Comparison of ENCODE assay signal across 22 cellular contexts in the genomic region with DNA sequence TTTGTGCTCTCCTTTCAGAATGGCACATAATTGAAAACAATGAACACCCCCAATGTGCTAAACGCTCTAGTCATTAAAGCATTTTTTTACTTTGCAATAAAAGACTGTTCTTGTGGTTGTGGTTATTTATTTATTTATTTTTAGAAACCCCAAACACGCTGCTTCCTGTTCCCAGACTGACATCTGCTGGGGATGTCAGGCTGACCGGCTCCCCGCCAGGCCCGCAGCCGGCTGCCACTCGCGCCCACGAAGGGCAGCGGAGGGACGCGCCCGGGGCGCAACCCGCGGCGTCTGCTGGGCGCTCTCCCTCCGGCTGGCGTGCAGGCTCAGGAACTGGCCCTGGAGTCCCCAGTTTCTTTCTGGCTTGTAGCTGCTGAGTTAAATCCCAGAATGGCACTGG.
DNase-seq lines count a peak whose midpoint lies in the region; ATAC-seq, FAIRE-seq and TF ChIP-seq lines count a peak whose summit lies in the region.
"Had no signal": no experiment of that assay in that cellular context is flagged by ENCODE, and none has a peak within 500 bp of the region (broad histone marks: within the 10 kb centered on the region; RNA-seq: fewer than 3 reads in every experiment).

No MANE protein-coding gene starts in this region.

- H3K4me2 ChIP-seq in BLaER1 treated with 17β-estradiol and CSF1 and Interleukin-3, amounts not matched to agents 10 nM and 100 nM: peak overlapping the region; percentile 53 to 78 (median 60)
- no peak overlapping the region for H3K4me2 ChIP-seq in OCI-LY7 (ENCODE audit: low read length)
- no peak overlapping the region for H3K4me2 ChIP-seq in PC-3 (ENCODE audit: low read length)

- peak overlapping the region in 1 of 11 experiments; percentile 18; a peak in 2 of 22 replicates for H3K9ac ChIP-seq in BLaER1 treated with 17β-estradiol and CSF1 and Interleukin-3, amounts not matched to agents 10 nM and 100 nM
- H3K9ac ChIP-seq in kidney (ENCODE audit: low read length in 2 of 2) (no peak overlapping the region), PC-3 (ENCODE audit: low read length) (no peak overlapping the region)
- H3K9ac ChIP-seq: GM23248 had no signal

- H3K27me3 ChIP-seq in BLaER1 treated with 17β-estradiol and CSF1 and Interleukin-3, amounts not matched to agents 10 nM and 100 nM: no peaks in the 10 kb centered on the region
- H3K27me3 ChIP-seq in PC-3 (ENCODE audit: low read length): no peaks in the 10 kb centered on the region
- H3K27me3 ChIP-seq: esophagus squamous epithelium had no signal

- BruUV-seq in OCI-LY7 (replicated peaks; lab: Mats Ljungman, UMichigan) (no TSS peak), PC-3 (replicated peaks; lab: Mats Ljungman, UMichigan) (no TSS peak)

- POLR2A ChIA-PET in OCI-LY7 (lab: Charles Lee) (interaction anchor here (0.7 kb wide), 3 partner anchors 17 to 442 kb away, joined by 3 to 4 read pairs (median 4); no protein-coding TSS in a partner anchor), PC-3 (lab: Charles Lee; ENCODE audit: unreplicated experiment) (no interaction called here)

- ATAC-seq in HG03095 (IDR thresholded peaks at IDR 0.05; ENCODE audit: unreplicated experiment) (no peak), PC-3 (no peak)
- ATAC-seq: left ventricle myocardium superior had no signal

- no peaks in the 10 kb centered on the region for H4K20me1 ChIP-seq in BLaER1 treated with 17β-estradiol and CSF1 and Interleukin-3, amounts not matched to agents 10 nM and 100 nM
- H4K20me1 ChIP-seq in OCI-LY7 (ENCODE audit: insufficient read depth, low read length) (no peaks in the 10 kb centered on the region), PC-3 (ENCODE audit: low read length) (no peaks in the 10 kb centered on the region)

- H3K36me3 ChIP-seq in BLaER1 treated with 17β-estradiol and CSF1 and Interleukin-3, amounts not matched to agents 10 nM and 100 nM: no peaks in the 10 kb centered on the region
- no peaks in the 10 kb centered on the region for H3K36me3 ChIP-seq in OCI-LY7 (ENCODE audit: insufficient read depth, low read length)
- no peaks in the 10 kb centered on the region for H3K36me3 ChIP-seq in kidney (ENCODE audit: control insufficient read depth in 1 of 2, insufficient read depth in 2 of 2, low read length in 2 of 2)
- H3K36me3 ChIP-seq in PC-3 (ENCODE audit: low read depth, low read length): no peaks in the 10 kb centered on the region
- H3K36me3 ChIP-seq: esophagus squamous epithelium, neutrophil had no signal

- FAIRE-seq in kidney (lab: Jason Lieb, UNC): no peak
- FAIRE-seq: GM12892 had no signal

- TF ChIP-seq CTCF in GM13976 (IDR thresholded peaks at IDR 0.05; ENCODE audit: borderline replicate concordance, control extremely low read depth, extremely low read depth, insufficient read depth, missing control alignments) (peak; percentile 23), OCI-LY7 (conservative IDR thresholded peaks at IDR 0.05; ENCODE audit: low read length) (0 out of 2 replicates have a peak, but pooled peaks have one; percentile 26), kidney (IDR thresholded peaks at IDR 0.05; ENCODE audit: borderline replicate concordance, extremely low read depth, insufficient read depth) (peak; percentile 13), PC-3 (conservative IDR thresholded peaks at IDR 0.05; ENCODE audit: low read depth, low read length) (no peak)

- H3K4me1 ChIP-seq in BLaER1 treated with 17β-estradiol and CSF1 and Interleukin-3, amounts not matched to agents 10 nM and 100 nM: peaks cover 15 to 34% (median 22%) of the 10 kb centered on the region in 10 experiments
- H3K4me1 ChIP-seq in OCI-LY7 (ENCODE audit: insufficient read depth, low read length, poor library complexity, severe bottlenecking) (no peaks in the 10 kb centered on the region), kidney (ENCODE audit: control insufficient read depth in 1 of 2, insufficient read depth in 1 of 2, low read depth in 1 of 2, low read length in 2 of 2) (no peaks in the 10 kb centered on the region), PC-3 (ENCODE audit: insufficient read depth, low read length) (peaks cover 18% of the 10 kb centered on the region)

- H3F3A ChIP-seq in PC-3 (ENCODE audit: low read length, unreplicated experiment): no peaks in the 10 kb centered on the region

- intact Hi-C loops in OCI-LY7 (cut with micrococcal nuclease; ENCODE audit: unreplicated experiment) (loop anchor here (10.0 kb wide), 1 partner anchor 643 kb away; no protein-coding TSS in a partner anchor), kidney (cut with DNase I) (no loop called here), PC-3 (cut with micrococcal nuclease) (loop anchor here (10.0 kb wide), 1 partner anchor 163 kb away; no protein-coding TSS in a partner anchor)

- H3K79me2 ChIP-seq in OCI-LY7 (ENCODE audit: insufficient read depth, low read depth, low read length): no peaks in the 10 kb centered on the region
- H3K79me2 ChIP-seq in PC-3 (ENCODE audit: low read length): no peaks in the 10 kb centered on the region

- H2AFZ ChIP-seq in OCI-LY7 (ENCODE audit: low read length) (no peak overlapping the region), PC-3 (ENCODE audit: low read length) (no peak overlapping the region)
- H2AFZ ChIP-seq: GM23248 had no signal

- no peak overlapping the region; a peak in 1 of 20 replicates for H3K4me3 ChIP-seq in BLaER1 treated with 17β-estradiol and CSF1 and Interleukin-3, amounts not matched to agents 10 nM and 100 nM
- no peak overlapping the region for H3K4me3 ChIP-seq in OCI-LY7 (ENCODE audit: low read depth, low read length, poor library complexity, severe bottlenecking)
- H3K4me3 ChIP-seq in kidney (ENCODE audit: low read length in 2 of 2): no peak overlapping the region
- H3K4me3 ChIP-seq in PC-3 (ENCODE audit: low read length): no peak overlapping the region
- H3K4me3 ChIP-seq: esophagus squamous epithelium, GM23248 had no signal

- DNase-seq in GM13976 (ENCODE audit: low spot score) (peak; percentile 52), OCI-LY7 (ENCODE audit: low spot score) (no peak), kidney (no peak), caudate nucleus (lab: John Stamatoyannopoulos, UW) (no peak), D341Med (ENCODE audit: low spot score) (no peak), PC-3 (no peak)
- DNase-seq: activated B cell treated with CpG ODN at 0.5 μM for 24 hours; activated CD4-positive, alpha-beta memory T cell treated with anti-CD3 and anti-CD28 coated beads for 36 hours; activated naive CD4-positive, alpha-beta T cell; anterior cingulate cortex; effector memory CD4-positive, alpha-beta T cell; esophagus squamous epithelium; GM23248; left ventricle myocardium superior; NCI-H146; NCI-H69; stimulated activated CD8-positive, alpha-beta memory T cell treated with anti-CD3 and anti-CD28 coated beads, Interleukin-4, amount 100 ng/mL, for 48 hours; T-helper 9 cell had no signal

- H3K9me2 ChIP-seq in OCI-LY7 (ENCODE audit: insufficient read depth, low read length) (no peaks in the 10 kb centered on the region), PC-3 (replicated peaks; ENCODE audit: low read length) (no peaks in the 10 kb centered on the region)

- peaks cover 0 to 25% (median 12%) of the 10 kb centered on the region in 11 experiments; a peak in 16 of 22 replicates for H3K9me3 ChIP-seq in BLaER1 treated with 17β-estradiol and CSF1 and Interleukin-3, amounts not matched to agents 10 nM and 100 nM (replicated peaks in 1 of 11)
- H3K9me3 ChIP-seq in OCI-LY7 (ENCODE audit: low read length): no peaks in the 10 kb centered on the region
- H3K9me3 ChIP-seq in kidney (ENCODE audit: control insufficient read depth in 1 of 2, low read length in 2 of 2): no peaks in the 10 kb centered on the region
- no peaks in the 10 kb centered on the region for H3K9me3 ChIP-seq in PC-3 (ENCODE audit: low read length)
- H3K9me3 ChIP-seq: esophagus squamous epithelium, neutrophil had no signal

- peak overlapping the region in 6 of 11 experiments; percentile 18 to 55 (median 42); a peak in 10 of 22 replicates for H3K27ac ChIP-seq in BLaER1 treated with 17β-estradiol and CSF1 and Interleukin-3, amounts not matched to agents 10 nM and 100 nM
- no peak overlapping the region for H3K27ac ChIP-seq in OCI-LY7 (ENCODE audit: low read depth, low read length, poor library complexity, severe bottlenecking)
- no peak overlapping the region for H3K27ac ChIP-seq in kidney (ENCODE audit: low read depth in 2 of 2, low read length in 2 of 2)
- no peak overlapping the region for H3K27ac ChIP-seq in caudate nucleus (ENCODE audit: low read depth, low read length)
- H3K27ac ChIP-seq in PC-3 (ENCODE audit: low read length): no peak overlapping the region
- H3K27ac ChIP-seq: esophagus squamous epithelium, GM23248, neutrophil had no signal

- in situ Hi-C loops in GM13976 (cut with MboI; ENCODE audit: low sequenced_read_pairs, unreplicated experiment): loop anchor here (25.0 kb wide), 1 partner anchor 636 kb away; no protein-coding TSS in a partner anchor

- CTCF ChIA-PET in OCI-LY7 (lab: Charles Lee; ENCODE audit: unreplicated experiment): no interaction called here
- CTCF ChIA-PET in PC-3 (lab: Charles Lee): no interaction called here

Comparison
In these comparisons a context has a peak if more than half of its experiments do, and no peak if none do; other contexts are left out.
1. H3K27ac ChIP-seq: peak in BLaER1 treated with 17β-estradiol and CSF1 and Interleukin-3, amounts not matched to agents 10 nM and 100 nM (6 of 11); none in OCI-LY7 (single experiment), kidney (0 of 2), caudate nucleus (single experiment) and PC-3 (single experiment).
2. H3K4me2 ChIP-seq: peak in BLaER1 treated with 17β-estradiol and CSF1 and Interleukin-3, amounts not matched to agents 10 nM and 100 nM (11 of 11); none in OCI-LY7 (single experiment) and PC-3 (single experiment).